ENCODE assay signal across 7 cellular contexts in the genomic region with DNA sequence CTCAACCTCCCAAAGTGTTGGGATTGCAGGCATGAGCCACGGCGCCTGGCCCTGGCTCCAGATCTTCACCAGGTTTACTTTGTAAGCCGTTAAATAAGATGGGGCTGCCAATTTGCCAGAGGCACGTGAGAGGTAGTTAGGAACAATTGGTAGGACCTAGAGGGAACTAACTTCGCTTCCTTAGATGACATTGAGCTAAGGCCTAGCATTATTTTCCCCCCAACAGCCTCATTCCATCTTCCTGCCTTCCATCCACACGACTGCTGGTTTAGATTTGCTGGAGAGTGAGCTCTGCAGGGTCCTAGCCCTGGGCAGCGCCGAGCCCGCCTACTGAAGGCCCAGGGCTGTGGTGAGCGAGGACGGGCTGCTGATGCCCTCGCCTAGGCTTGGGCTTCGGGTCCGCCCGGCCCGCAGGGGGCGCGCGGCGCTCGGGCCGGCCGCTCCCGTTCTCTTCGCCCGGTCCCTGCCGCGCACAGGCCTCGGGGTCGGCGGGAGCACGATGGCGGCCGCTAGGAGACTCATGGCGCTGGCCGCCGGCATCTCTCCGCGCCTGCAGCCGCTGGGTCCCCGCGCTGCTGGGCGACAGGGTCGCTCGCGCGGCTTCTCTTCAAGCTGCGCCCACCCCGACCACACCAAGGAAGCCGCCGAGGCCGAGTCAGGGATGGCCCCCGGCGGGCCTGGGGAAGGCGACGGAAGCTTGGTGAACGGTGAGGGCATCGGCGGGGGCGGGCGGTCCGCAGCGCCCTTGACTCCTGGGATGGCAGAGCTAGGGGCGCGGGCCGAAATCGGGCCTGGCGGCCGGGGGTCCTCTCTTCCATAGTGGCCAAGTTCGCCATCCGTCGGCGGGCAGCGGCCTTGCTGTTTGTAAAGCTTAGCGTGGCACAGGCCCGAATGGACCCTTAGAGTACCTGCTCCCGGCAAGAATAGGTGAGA. TPM values are rescaled to one million over a fixed set of nuclear protein-coding genes. Genes with fewer than 3 reads are reported as not detected.
DNase-seq lines count a peak whose midpoint lies in the region; ATAC-seq and TF ChIP-seq lines count a peak whose summit lies in the region.

No MANE protein-coding gene starts in this region.

- ATAC-seq in GM18498 (IDR thresholded peaks at IDR 0.05; ENCODE audit: unreplicated experiment) (peak; percentile 89), HG02763 (IDR thresholded peaks at IDR 0.05; ENCODE audit: unreplicated experiment) (peak; percentile 88), gastrocnemius medialis (peak; percentile 95)

- TF ChIP-seq CTCF in astrocyte of the spinal cord (IDR thresholded peaks at IDR 0.05; ENCODE audit: low read depth, low read length) (peak; percentile 70), gastrocnemius medialis (IDR thresholded peaks at IDR 0.05 in 4 of 5, conservative IDR thresholded peaks at IDR 0.05 in 1 of 5) (peak; percentile 68 to 92 (median 86))

- in situ Hi-C loops in astrocyte of the spinal cord (cut with HindIII; ENCODE audit: low sequenced_read_pairs) (no loop called here), gastrocnemius medialis (cut with MboI; ENCODE audit: low sequenced_read_pairs in 4 of 4) (loop anchor here in 2 of 4 donors (5.0 to 10.0 kb wide), 2 partner anchors 327 to 330 kb away; no protein-coding TSS in a partner anchor)

- H3K27ac ChIP-seq in gastrocnemius medialis = peak overlapping the region; percentile 86 to 92 (median 89)

- H3K4me1 ChIP-seq in gastrocnemius medialis = peaks cover 13 to 18% of the 10 kb centered on the region in 2 donors

- peak overlapping the region; percentile 93 for H3K4me3 ChIP-seq in astrocyte of the spinal cord (ENCODE audit: low read depth, low read length)
- H3K4me3 ChIP-seq in gastrocnemius medialis = peak overlapping the region; percentile 74 to 95 (median 88)

- no peaks in the 10 kb centered on the region for H3K27me3 ChIP-seq in gastrocnemius medialis

- DNase-seq in NCI-H1417 (lab: John Stamatoyannopoulos, UW) (peak; percentile 58 to 79 (median 75)), T-helper 9 cell (peak; percentile 70), astrocyte of the spinal cord (ENCODE audit: low read depth, low spot score) (peak; percentile 87), iPS DF 19.7 (ENCODE audit: low read depth, low spot score) (peak; percentile 74), gastrocnemius medialis (peak in 1 of 2 donors; percentile 70)

- peak in 1 of 2 donors; percentile 27 for TF ChIP-seq POLR2A in gastrocnemius medialis (IDR thresholded peaks at IDR 0.05)

- no peaks in the 10 kb centered on the region for H3K9me3 ChIP-seq in gastrocnemius medialis

- intact Hi-C loops in gastrocnemius medialis (cut with DNase I; ENCODE audit: low total_unique reads) = loop anchor here (1.0 to 10.0 kb wide), 3 partner anchors 165 to 326 kb away; no protein-coding TSS in a partner anchor

- peaks cover 5 to 37% of the 10 kb centered on the region in 2 donors for H3K36me3 ChIP-seq in gastrocnemius medialis

RNA-seq across cellular contexts. Expression of a gene that starts 21.9 kb away (rescaled TPM):
- 10 to 100 TPM; 45.7 to 91.1 (median 67.9) TPM for total RNA-seq in gastrocnemius medialis

RNA-seq across cellular contexts. Expression of a gene that starts 43.1 kb away (rescaled TPM):
- 10 to 100 TPM; 24.5 to 32.1 (median 28.1) TPM for total RNA-seq in gastrocnemius medialis
